1 cellular context compared by ENCODE assay signal in genomic region chr7:105016083-105017075, GRCh38.
TF ChIP-seq lines count a peak whose summit lies in the region.

No MANE protein-coding gene starts in this region.

TF ChIP-seq in GM23338, 12 proteins besides CTCF, POLR2A, EP300 and RAD21 (continued from another document):
- TF ChIP-seq, protein P1, sequence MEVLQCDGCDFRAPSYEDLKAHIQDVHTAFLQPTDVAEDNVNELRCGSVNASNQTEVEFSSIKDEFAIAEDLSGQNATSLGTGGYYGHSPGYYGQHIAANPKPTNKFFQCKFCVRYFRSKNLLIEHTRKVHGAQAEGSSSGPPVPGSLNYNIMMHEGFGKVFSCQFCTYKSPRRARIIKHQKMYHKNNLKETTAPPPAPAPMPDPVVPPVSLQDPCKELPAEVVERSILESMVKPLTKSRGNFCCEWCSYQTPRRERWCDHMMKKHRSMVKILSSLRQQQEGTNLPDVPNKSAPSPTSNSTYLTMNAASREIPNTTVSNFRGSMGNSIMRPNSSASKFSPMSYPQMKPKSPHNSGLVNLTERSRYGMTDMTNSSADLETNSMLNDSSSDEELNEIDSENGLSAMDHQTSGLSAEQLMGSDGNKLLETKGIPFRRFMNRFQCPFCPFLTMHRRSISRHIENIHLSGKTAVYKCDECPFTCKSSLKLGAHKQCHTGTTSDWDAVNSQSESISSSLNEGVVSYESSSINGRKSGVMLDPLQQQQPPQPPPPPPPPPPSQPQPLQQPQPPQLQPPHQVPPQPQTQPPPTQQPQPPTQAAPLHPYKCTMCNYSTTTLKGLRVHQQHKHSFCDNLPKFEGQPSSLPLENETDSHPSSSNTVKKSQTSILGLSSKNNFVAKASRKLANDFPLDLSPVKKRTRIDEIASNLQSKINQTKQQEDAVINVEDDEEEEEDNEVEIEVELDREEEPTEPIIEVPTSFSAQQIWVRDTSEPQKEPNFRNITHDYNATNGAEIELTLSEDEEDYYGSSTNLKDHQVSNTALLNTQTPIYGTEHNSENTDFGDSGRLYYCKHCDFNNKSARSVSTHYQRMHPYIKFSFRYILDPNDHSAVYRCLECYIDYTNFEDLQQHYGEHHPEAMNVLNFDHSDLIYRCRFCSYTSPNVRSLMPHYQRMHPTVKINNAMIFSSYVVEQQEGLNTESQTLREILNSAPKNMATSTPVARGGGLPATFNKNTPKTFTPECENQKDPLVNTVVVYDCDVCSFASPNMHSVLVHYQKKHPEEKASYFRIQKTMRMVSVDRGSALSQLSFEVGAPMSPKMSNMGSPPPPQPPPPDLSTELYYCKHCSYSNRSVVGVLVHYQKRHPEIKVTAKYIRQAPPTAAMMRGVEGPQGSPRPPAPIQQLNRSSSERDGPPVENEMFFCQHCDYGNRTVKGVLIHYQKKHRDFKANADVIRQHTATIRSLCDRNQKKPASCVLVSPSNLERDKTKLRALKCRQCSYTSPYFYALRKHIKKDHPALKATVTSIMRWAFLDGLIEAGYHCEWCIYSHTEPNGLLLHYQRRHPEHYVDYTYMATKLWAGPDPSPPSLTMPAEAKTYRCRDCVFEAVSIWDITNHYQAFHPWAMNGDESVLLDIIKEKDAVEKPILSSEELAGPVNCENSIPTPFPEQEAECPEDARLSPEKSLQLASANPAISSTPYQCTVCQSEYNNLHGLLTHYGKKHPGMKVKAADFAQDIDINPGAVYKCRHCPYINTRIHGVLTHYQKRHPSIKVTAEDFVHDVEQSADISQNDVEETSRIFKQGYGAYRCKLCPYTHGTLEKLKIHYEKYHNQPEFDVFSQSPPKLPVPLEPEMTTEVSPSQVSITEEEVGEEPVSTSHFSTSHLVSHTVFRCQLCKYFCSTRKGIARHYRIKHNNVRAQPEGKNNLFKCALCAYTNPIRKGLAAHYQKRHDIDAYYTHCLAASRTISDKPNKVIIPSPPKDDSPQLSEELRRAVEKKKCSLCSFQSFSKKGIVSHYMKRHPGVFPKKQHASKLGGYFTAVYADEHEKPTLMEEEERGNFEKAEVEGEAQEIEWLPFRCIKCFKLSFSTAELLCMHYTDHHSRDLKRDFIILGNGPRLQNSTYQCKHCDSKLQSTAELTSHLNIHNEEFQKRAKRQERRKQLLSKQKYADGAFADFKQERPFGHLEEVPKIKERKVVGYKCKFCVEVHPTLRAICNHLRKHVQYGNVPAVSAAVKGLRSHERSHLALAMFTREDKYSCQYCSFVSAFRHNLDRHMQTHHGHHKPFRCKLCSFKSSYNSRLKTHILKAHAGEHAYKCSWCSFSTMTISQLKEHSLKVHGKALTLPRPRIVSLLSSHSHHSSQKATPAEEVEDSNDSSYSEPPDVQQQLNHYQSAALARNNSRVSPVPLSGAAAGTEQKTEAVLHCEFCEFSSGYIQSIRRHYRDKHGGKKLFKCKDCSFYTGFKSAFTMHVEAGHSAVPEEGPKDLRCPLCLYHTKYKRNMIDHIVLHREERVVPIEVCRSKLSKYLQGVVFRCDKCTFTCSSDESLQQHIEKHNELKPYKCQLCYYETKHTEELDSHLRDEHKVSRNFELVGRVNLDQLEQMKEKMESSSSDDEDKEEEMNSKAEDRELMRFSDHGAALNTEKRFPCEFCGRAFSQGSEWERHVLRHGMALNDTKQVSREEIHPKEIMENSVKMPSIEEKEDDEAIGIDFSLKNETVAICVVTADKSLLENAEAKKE (CRISPR knock-in tag; IDR thresholded peaks at IDR 0.05), result no peak
- no peak for TF ChIP-seq POLR2AphosphoS5 (IDR thresholded peaks at IDR 0.05; ENCODE audit: low read depth)
- TF ChIP-seq NANOG (IDR thresholded peaks at IDR 0.05; ENCODE audit: borderline replicate concordance), result no peak
- no peak for TF ChIP-seq STAT1 (IDR thresholded peaks at IDR 0.05; ENCODE audit: unreplicated experiment)
- TF ChIP-seq ZNF331 (CRISPR knock-in tag; IDR thresholded peaks at IDR 0.05; ENCODE audit: low read depth), result no peak
